Comparison of ENCODE assay signal across 1 cellular context in the genomic region with DNA sequence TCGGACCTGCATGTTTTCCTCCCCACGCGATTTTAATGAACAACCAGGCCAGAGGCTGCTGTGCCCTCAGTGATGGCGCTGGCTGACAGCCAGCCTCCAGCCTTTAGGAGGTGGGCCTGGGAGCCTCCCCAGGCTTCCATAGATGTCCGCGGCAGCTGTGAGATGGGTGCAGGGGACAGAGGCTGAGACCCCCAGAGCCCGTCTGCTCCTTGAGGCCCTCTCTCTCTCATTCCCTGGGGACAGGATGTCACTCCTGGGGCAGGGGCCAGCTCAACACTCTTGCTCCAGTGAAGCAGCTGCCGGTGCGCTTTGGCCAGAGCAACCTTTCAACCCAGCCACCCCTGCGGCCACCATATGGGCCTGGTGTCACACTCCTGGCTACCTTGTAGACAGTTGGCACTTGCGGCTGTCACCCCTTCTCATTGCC.
A peak's percentile ranks its signal among the peaks of the same experiment; 100 is the strongest.
TF ChIP-seq lines count a peak whose summit lies in the region.

No MANE protein-coding gene starts in this region.

TF ChIP-seq in HepG2, 621 proteins besides CTCF, POLR2A, EP300 and RAD21 (continues in another document):
- TF ChIP-seq SCMH1 (CRISPR knock-in tag; IDR thresholded peaks at IDR 0.05; ENCODE audit: borderline replicate concordance) = no peak
- no peak for TF ChIP-seq POLR2AphosphoS2 (IDR thresholded peaks at IDR 0.05; ENCODE audit: low read depth, low read length)
- no peak for TF ChIP-seq ZNF674 (CRISPR knock-in tag; IDR thresholded peaks at IDR 0.05; ENCODE audit: low read depth)
- TF ChIP-seq, protein P1, sequence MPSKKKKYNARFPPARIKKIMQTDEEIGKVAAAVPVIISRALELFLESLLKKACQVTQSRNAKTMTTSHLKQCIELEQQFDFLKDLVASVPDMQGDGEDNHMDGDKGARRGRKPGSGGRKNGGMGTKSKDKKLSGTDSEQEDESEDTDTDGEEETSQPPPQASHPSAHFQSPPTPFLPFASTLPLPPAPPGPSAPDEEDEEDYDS (CRISPR knock-in tag; IDR thresholded peaks at IDR 0.05) = no peak
- TF ChIP-seq, protein P2, sequence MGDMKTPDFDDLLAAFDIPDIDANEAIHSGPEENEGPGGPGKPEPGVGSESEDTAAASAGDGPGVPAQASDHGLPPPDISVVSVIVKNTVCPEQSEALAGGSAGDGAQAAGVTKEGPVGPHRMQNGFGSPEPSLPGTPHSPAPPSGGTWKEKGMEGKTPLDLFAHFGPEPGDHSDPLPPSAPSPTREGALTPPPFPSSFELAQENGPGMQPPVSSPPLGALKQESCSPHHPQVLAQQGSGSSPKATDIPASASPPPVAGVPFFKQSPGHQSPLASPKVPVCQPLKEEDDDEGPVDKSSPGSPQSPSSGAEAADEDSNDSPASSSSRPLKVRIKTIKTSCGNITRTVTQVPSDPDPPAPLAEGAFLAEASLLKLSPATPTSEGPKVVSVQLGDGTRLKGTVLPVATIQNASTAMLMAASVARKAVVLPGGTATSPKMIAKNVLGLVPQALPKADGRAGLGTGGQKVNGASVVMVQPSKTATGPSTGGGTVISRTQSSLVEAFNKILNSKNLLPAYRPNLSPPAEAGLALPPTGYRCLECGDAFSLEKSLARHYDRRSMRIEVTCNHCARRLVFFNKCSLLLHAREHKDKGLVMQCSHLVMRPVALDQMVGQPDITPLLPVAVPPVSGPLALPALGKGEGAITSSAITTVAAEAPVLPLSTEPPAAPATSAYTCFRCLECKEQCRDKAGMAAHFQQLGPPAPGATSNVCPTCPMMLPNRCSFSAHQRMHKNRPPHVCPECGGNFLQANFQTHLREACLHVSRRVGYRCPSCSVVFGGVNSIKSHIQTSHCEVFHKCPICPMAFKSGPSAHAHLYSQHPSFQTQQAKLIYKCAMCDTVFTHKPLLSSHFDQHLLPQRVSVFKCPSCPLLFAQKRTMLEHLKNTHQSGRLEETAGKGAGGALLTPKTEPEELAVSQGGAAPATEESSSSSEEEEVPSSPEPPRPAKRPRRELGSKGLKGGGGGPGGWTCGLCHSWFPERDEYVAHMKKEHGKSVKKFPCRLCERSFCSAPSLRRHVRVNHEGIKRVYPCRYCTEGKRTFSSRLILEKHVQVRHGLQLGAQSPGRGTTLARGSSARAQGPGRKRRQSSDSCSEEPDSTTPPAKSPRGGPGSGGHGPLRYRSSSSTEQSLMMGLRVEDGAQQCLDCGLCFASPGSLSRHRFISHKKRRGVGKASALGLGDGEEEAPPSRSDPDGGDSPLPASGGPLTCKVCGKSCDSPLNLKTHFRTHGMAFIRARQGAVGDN (CRISPR knock-in tag; IDR thresholded peaks at IDR 0.05) = peak; percentile 73
- TF ChIP-seq CBFB (CRISPR knock-in tag; IDR thresholded peaks at IDR 0.05) = no peak
- peak; percentile 6; the same call in 1 of the 2 replicates for TF ChIP-seq ZNF333 (CRISPR knock-in tag; IDR thresholded peaks at IDR 0.05; ENCODE audit: borderline replicate concordance)
- TF ChIP-seq, protein P3, sequence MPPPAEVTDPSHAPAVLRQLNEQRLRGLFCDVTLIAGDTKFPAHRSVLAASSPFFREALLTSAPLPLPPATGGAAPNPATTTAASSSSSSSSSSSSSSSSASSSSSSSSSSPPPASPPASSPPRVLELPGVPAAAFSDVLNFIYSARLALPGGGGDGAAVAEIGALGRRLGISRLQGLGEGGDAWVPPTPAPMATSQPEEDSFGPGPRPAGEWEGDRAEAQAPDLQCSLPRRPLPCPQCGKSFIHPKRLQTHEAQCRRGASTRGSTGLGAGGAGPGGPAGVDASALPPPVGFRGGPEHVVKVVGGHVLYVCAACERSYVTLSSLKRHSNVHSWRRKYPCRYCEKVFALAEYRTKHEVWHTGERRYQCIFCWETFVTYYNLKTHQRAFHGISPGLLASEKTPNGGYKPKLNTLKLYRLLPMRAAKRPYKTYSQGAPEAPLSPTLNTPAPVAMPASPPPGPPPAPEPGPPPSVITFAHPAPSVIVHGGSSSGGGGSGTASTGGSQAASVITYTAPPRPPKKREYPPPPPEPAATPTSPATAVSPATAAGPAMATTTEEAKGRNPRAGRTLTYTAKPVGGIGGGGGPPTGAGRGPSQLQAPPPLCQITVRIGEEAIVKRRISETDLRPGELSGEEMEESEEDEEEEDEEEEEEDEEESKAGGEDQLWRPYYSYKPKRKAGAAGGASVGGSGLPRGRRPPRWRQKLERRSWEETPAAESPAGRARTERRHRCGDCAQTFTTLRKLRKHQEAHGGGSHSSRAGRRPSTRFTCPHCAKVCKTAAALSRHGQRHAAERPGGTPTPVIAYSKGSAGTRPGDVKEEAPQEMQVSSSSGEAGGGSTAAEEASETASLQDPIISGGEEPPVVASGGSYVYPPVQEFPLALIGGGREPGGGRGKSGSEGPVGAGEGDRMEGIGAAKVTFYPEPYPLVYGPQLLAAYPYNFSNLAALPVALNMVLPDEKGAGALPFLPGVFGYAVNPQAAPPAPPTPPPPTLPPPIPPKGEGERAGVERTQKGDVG (CRISPR knock-in tag; IDR thresholded peaks at IDR 0.05; ENCODE audit: borderline replicate concordance) = no peak
- TF ChIP-seq EED (CRISPR knock-in tag; IDR thresholded peaks at IDR 0.05) = no peak
- TF ChIP-seq NFYC (CRISPR knock-in tag; IDR thresholded peaks at IDR 0.05) = no peak
- TF ChIP-seq ZFX (CRISPR knock-in tag; IDR thresholded peaks at IDR 0.05; ENCODE audit: low read depth) = peak; percentile 59; the same call in 1 of the 2 replicates
- TF ChIP-seq ZNF446 (CRISPR knock-in tag; IDR thresholded peaks at IDR 0.05) = no peak
- TF ChIP-seq, protein P4, sequence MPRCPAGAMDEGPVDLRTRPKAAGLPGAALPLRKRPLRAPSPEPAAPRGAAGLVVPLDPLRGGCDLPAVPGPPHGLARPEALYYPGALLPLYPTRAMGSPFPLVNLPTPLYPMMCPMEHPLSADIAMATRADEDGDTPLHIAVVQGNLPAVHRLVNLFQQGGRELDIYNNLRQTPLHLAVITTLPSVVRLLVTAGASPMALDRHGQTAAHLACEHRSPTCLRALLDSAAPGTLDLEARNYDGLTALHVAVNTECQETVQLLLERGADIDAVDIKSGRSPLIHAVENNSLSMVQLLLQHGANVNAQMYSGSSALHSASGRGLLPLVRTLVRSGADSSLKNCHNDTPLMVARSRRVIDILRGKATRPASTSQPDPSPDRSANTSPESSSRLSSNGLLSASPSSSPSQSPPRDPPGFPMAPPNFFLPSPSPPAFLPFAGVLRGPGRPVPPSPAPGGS (CRISPR knock-in tag; IDR thresholded peaks at IDR 0.05) = no peak
- no peak for TF ChIP-seq ZNF614 (CRISPR knock-in tag; IDR thresholded peaks at IDR 0.05; ENCODE audit: borderline replicate concordance)
- TF ChIP-seq, protein P5, sequence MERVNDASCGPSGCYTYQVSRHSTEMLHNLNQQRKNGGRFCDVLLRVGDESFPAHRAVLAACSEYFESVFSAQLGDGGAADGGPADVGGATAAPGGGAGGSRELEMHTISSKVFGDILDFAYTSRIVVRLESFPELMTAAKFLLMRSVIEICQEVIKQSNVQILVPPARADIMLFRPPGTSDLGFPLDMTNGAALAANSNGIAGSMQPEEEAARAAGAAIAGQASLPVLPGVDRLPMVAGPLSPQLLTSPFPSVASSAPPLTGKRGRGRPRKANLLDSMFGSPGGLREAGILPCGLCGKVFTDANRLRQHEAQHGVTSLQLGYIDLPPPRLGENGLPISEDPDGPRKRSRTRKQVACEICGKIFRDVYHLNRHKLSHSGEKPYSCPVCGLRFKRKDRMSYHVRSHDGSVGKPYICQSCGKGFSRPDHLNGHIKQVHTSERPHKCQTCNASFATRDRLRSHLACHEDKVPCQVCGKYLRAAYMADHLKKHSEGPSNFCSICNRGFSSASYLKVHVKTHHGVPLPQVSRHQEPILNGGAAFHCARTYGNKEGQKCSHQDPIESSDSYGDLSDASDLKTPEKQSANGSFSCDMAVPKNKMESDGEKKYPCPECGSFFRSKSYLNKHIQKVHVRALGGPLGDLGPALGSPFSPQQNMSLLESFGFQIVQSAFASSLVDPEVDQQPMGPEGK (CRISPR knock-in tag; IDR thresholded peaks at IDR 0.05) = no peak
- TF ChIP-seq KAT2B (IDR thresholded peaks at IDR 0.05; ENCODE audit: borderline replicate concordance, low read depth, low read length) = no peak
- TF ChIP-seq ZNF329 (CRISPR knock-in tag; IDR thresholded peaks at IDR 0.05; ENCODE audit: low read depth) = no peak
- TF ChIP-seq SAP130 (CRISPR knock-in tag; IDR thresholded peaks at IDR 0.05; ENCODE audit: low read depth) = 0 out of 2 replicates have a peak, but pooled peaks have one; percentile 33
- TF ChIP-seq GTF3A (CRISPR knock-in tag; conservative IDR thresholded peaks at IDR 0.05) = no peak
- TF ChIP-seq ZNF562 (CRISPR knock-in tag; IDR thresholded peaks at IDR 0.05; ENCODE audit: borderline replicate concordance) = no peak
- TF ChIP-seq MAF1 (CRISPR knock-in tag; IDR thresholded peaks at IDR 0.05; ENCODE audit: borderline replicate concordance) = no peak
- TF ChIP-seq, protein P6, sequence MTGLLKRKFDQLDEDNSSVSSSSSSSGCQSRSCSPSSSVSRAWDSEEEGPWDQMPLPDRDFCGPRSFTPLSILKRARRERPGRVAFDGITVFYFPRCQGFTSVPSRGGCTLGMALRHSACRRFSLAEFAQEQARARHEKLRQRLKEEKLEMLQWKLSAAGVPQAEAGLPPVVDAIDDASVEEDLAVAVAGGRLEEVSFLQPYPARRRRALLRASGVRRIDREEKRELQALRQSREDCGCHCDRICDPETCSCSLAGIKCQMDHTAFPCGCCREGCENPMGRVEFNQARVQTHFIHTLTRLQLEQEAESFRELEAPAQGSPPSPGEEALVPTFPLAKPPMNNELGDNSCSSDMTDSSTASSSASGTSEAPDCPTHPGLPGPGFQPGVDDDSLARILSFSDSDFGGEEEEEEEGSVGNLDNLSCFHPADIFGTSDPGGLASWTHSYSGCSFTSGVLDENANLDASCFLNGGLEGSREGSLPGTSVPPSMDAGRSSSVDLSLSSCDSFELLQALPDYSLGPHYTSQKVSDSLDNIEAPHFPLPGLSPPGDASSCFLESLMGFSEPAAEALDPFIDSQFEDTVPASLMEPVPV (CRISPR knock-in tag; IDR thresholded peaks at IDR 0.05) = 0 out of 2 replicates have a peak, but pooled peaks have one; percentile 13
- TF ChIP-seq, protein P7, sequence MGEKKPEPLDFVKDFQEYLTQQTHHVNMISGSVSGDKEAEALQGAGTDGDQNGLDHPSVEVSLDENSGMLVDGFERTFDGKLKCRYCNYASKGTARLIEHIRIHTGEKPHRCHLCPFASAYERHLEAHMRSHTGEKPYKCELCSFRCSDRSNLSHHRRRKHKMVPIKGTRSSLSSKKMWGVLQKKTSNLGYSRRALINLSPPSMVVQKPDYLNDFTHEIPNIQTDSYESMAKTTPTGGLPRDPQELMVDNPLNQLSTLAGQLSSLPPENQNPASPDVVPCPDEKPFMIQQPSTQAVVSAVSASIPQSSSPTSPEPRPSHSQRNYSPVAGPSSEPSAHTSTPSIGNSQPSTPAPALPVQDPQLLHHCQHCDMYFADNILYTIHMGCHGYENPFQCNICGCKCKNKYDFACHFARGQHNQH (CRISPR knock-in tag; IDR thresholded peaks at IDR 0.05) = no peak
- no peak for TF ChIP-seq ZNF788 (CRISPR knock-in tag; IDR thresholded peaks at IDR 0.05; ENCODE audit: borderline replicate concordance)
- TF ChIP-seq THAP11 (CRISPR knock-in tag; IDR thresholded peaks at IDR 0.05) = no peak
- TF ChIP-seq, protein P8, sequence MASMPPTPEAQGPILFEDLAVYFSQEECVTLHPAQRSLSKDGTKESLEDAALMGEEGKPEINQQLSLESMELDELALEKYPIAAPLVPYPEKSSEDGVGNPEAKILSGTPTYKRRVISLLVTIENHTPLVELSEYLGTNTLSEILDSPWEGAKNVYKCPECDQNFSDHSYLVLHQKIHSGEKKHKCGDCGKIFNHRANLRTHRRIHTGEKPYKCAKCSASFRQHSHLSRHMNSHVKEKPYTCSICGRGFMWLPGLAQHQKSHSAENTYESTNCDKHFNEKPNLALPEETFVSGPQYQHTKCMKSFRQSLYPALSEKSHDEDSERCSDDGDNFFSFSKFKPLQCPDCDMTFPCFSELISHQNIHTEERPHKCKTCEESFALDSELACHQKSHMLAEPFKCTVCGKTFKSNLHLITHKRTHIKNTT (CRISPR knock-in tag; IDR thresholded peaks at IDR 0.05) = no peak
- no peak for TF ChIP-seq ZNF652 (CRISPR knock-in tag; IDR thresholded peaks at IDR 0.05; ENCODE audit: borderline replicate concordance, low read depth)
- TF ChIP-seq, protein P9, sequence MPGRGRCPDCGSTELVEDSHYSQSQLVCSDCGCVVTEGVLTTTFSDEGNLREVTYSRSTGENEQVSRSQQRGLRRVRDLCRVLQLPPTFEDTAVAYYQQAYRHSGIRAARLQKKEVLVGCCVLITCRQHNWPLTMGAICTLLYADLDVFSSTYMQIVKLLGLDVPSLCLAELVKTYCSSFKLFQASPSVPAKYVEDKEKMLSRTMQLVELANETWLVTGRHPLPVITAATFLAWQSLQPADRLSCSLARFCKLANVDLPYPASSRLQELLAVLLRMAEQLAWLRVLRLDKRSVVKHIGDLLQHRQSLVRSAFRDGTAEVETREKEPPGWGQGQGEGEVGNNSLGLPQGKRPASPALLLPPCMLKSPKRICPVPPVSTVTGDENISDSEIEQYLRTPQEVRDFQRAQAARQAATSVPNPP (CRISPR knock-in tag; IDR thresholded peaks at IDR 0.05) = no peak
- no peak for TF ChIP-seq ATF1 (CRISPR knock-in tag; IDR thresholded peaks at IDR 0.05)
- TF ChIP-seq ARHGAP35 (CRISPR knock-in tag; IDR thresholded peaks at IDR 0.05; ENCODE audit: borderline replicate concordance) = no peak
- TF ChIP-seq, protein P10, sequence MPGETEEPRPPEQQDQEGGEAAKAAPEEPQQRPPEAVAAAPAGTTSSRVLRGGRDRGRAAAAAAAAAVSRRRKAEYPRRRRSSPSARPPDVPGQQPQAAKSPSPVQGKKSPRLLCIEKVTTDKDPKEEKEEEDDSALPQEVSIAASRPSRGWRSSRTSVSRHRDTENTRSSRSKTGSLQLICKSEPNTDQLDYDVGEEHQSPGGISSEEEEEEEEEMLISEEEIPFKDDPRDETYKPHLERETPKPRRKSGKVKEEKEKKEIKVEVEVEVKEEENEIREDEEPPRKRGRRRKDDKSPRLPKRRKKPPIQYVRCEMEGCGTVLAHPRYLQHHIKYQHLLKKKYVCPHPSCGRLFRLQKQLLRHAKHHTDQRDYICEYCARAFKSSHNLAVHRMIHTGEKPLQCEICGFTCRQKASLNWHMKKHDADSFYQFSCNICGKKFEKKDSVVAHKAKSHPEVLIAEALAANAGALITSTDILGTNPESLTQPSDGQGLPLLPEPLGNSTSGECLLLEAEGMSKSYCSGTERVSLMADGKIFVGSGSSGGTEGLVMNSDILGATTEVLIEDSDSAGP (CRISPR knock-in tag; IDR thresholded peaks at IDR 0.05; ENCODE audit: borderline replicate concordance) = 0 out of 2 replicates have a peak, but pooled peaks have one; percentile 47
- no peak for TF ChIP-seq HMGA1 (CRISPR knock-in tag; conservative IDR thresholded peaks at IDR 0.05)
- TF ChIP-seq ZNF232 (CRISPR knock-in tag; IDR thresholded peaks at IDR 0.05; ENCODE audit: borderline replicate concordance) = no peak
- TF ChIP-seq ZSCAN22 (CRISPR knock-in tag; IDR thresholded peaks at IDR 0.05) = no peak
- TF ChIP-seq SP5 (CRISPR knock-in tag; IDR thresholded peaks at IDR 0.05; ENCODE audit: borderline replicate concordance, low read depth) = no peak
- no peak for TF ChIP-seq ZC3H4 (CRISPR knock-in tag; IDR thresholded peaks at IDR 0.05; ENCODE audit: borderline replicate concordance)
- TF ChIP-seq, protein P11, sequence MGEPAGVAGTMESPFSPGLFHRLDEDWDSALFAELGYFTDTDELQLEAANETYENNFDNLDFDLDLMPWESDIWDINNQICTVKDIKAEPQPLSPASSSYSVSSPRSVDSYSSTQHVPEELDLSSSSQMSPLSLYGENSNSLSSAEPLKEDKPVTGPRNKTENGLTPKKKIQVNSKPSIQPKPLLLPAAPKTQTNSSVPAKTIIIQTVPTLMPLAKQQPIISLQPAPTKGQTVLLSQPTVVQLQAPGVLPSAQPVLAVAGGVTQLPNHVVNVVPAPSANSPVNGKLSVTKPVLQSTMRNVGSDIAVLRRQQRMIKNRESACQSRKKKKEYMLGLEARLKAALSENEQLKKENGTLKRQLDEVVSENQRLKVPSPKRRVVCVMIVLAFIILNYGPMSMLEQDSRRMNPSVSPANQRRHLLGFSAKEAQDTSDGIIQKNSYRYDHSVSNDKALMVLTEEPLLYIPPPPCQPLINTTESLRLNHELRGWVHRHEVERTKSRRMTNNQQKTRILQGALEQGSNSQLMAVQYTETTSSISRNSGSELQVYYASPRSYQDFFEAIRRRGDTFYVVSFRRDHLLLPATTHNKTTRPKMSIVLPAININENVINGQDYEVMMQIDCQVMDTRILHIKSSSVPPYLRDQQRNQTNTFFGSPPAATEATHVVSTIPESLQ (CRISPR knock-in tag; conservative IDR thresholded peaks at IDR 0.05) = no peak
